8 cellular contexts compared by ENCODE assay signal in genomic region chr5:152271420-152271819, GRCh38.
DNase-seq lines count a peak whose midpoint lies in the region; TF ChIP-seq lines count a peak whose summit lies in the region.

No MANE protein-coding gene starts in this region.

- H3K36me3 ChIP-seq in liver (ENCODE audit: control insufficient read depth in 4 of 4, insufficient read depth in 3 of 4, low read depth in 1 of 4, low read length in 3 of 4) (no peaks in the 10 kb centered on the region), Peyer's patch (no peaks in the 10 kb centered on the region)

- no peaks in the 10 kb centered on the region for H3K4me1 ChIP-seq in liver (ENCODE audit: control insufficient read depth in 4 of 4, insufficient read depth in 4 of 4, low read length in 3 of 4)
- H3K4me1 ChIP-seq in Peyer's patch = no peaks in the 10 kb centered on the region

- no peak overlapping the region for H3K27ac ChIP-seq in liver (ENCODE audit: low read depth in 1 of 2, low read length in 2 of 2)
- no peak overlapping the region for H3K27ac ChIP-seq in Peyer's patch

- H3K9me3 ChIP-seq in liver (ENCODE audit: control insufficient read depth in 4 of 4, low read length in 3 of 4) = no peaks in the 10 kb centered on the region
- no peaks in the 10 kb centered on the region for H3K9me3 ChIP-seq in Peyer's patch

- no peak for TF ChIP-seq POLR2A in Peyer's patch (IDR thresholded peaks at IDR 0.05)

- TF ChIP-seq CTCF in liver (IDR thresholded peaks at IDR 0.05; ENCODE audit: low read depth, low read length, missing input control) (peak; percentile 24), Peyer's patch (IDR thresholded peaks at IDR 0.05) (no peak)

- TF ChIP-seq RAD21 in liver (IDR thresholded peaks at IDR 0.05) = peak; percentile 61 to 63

- no peak overlapping the region for H3K4me3 ChIP-seq in liver (ENCODE audit: low read depth in 1 of 3, low read length in 3 of 3)
- H3K4me3 ChIP-seq in Peyer's patch = no peak overlapping the region

- 40% methylated on average over 5 of the region's 5 CpGs for WGBS in liver

- peaks cover 0 to 4% (median 0%) of the 10 kb centered on the region in 4 donors for H3K27me3 ChIP-seq in liver (ENCODE audit: control insufficient read depth in 4 of 4, insufficient read depth in 4 of 4, low read length in 3 of 4)
- no peaks in the 10 kb centered on the region for H3K27me3 ChIP-seq in Peyer's patch

- H3K9ac ChIP-seq in liver (ENCODE audit: low read depth in 1 of 2, low read length in 2 of 2) = no peak overlapping the region

- DNase-seq in DMS153 (lab: John Stamatoyannopoulos, UW) (peak; percentile 47), HuH-7 (ENCODE audit: low spot score) (peak; percentile 16), SW480 (ENCODE audit: low spot score) (peak; percentile 68), NCI-H2107 (lab: John Stamatoyannopoulos, UW) (no peak), Peyer's patch (no peak)
- no peak for DNase-seq in activated T-cell treated with anti-CD3 and anti-CD28 coated beads, Interleukin-2, amount 50 U/mL, for 1 hour
- DNase-seq in activated naive CD4-positive, alpha-beta T cell treated with Interleukin-2 at 50 U/mL for 16 hours = no peak

TF ChIP-seq in liver, 16 proteins besides CTCF, POLR2A, EP300 and RAD21:
- TF ChIP-seq FOXA1 (IDR thresholded peaks at IDR 0.05) = no peak
- TF ChIP-seq JUND (IDR thresholded peaks at IDR 0.05) = no peak
- no peak for TF ChIP-seq HNF4G (IDR thresholded peaks at IDR 0.05)
- no peak for TF ChIP-seq HNF4A (conservative IDR thresholded peaks at IDR 0.05)
- TF ChIP-seq ZBTB33 (IDR thresholded peaks at IDR 0.05) = no peak
- TF ChIP-seq ATF3 (IDR thresholded peaks at IDR 0.05) = no peak
- no peak for TF ChIP-seq NR2F2 (IDR thresholded peaks at IDR 0.05)
- no peak for TF ChIP-seq EGR1 (IDR thresholded peaks at IDR 0.05; ENCODE audit: low read depth in 2 of 2)
- no peak for TF ChIP-seq GABPA (IDR thresholded peaks at IDR 0.05 in 1 of 2, conservative IDR thresholded peaks at IDR 0.05 in 1 of 2)
TF ChIP-seq in liver: peak in this region for 0.

Comparison
In these comparisons a context has a peak if more than half of its experiments do, and no peak if none do; other contexts are left out.
1. DNase-seq: peak in DMS153 (single experiment), HuH-7 (single experiment) and SW480 (single experiment); none in activated T-cell treated with anti-CD3 and anti-CD28 coated beads, Interleukin-2, amount 50 U/mL, for 1 hour (single experiment), activated naive CD4-positive, alpha-beta T cell treated with Interleukin-2 at 50 U/mL for 16 hours (single experiment), NCI-H2107 (single experiment) and Peyer's patch (0 of 3).